In the genomic region with DNA sequence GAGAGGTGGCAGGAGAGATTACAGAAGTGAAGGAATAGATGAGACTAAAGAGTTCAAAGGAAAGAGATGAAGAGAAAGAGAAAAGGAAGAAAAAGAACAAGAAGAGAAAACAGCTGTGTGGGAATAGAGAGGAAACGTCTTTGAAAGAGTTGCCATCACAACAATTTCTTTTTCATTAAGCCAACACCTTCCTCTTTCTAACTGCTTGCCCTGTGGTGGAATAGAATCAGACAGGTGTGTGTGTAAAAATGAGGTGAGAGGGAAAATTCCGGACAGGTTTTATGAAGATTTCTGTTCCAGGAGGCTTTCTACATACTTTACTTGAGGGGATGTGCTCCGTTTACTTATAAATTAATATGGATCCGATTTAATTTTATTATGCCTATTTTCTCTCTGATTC, we compare ENCODE assay signal across 19 cellular contexts. TPM values are rescaled to one million over a fixed set of nuclear protein-coding genes. Genes with fewer than 3 reads are reported as not detected.
DNase-seq lines count a peak whose midpoint lies in the region; ATAC-seq and TF ChIP-seq lines count a peak whose summit lies in the region.
"Had no signal": no experiment of that assay in that cellular context is flagged by ENCODE, and none has a peak within 500 bp of the region (broad histone marks: within the 10 kb centered on the region; RNA-seq: fewer than 3 reads in every experiment).

No MANE protein-coding gene starts in this region.

- H3K79me2 ChIP-seq in OCI-LY3 (ENCODE audit: low read length), result no peaks in the 10 kb centered on the region
- H3K79me2 ChIP-seq: parathyroid adenoma had no signal

- H3K36me3 Mint-ChIP-seq in CD14-positive monocyte (peaks cover 0 to 2% of the 10 kb centered on the region in 2 donors), naive B cell (no peaks in the 10 kb centered on the region)

- H3K4me2 ChIP-seq in OCI-LY3 (ENCODE audit: low read length), result peak overlapping the region; percentile 6

- intact Hi-C loops in CD14-positive monocyte (cut with micrococcal nuclease), result no loop called here

- ATAC-seq in naive B cell (ENCODE audit: low read depth in 2 of 2) (peak; percentile 52 to 59), GM18519 (IDR thresholded peaks at IDR 0.05; ENCODE audit: low FRiP score, unreplicated experiment) (no peak), GM21825 (IDR thresholded peaks at IDR 0.05; ENCODE audit: unreplicated experiment) (no peak)

- H3K4me1 Mint-ChIP-seq in CD14-positive monocyte (peaks cover 72% of the 10 kb centered on the region), naive B cell (peaks cover 46 to 56% (median 49%) of the 10 kb centered on the region in 3 donors)

- peaks cover 27% of the 10 kb centered on the region for H3K4me1 ChIP-seq in OCI-LY3 (ENCODE audit: low read length)
- H3K4me1 ChIP-seq: parathyroid adenoma had no signal

- H3K36me3 ChIP-seq in OCI-LY3 (replicated peaks; ENCODE audit: low read depth, low read length), result peaks cover 3% of the 10 kb centered on the region
- H3K36me3 ChIP-seq: lower lobe of right lung, MG63 had no signal

- no peak overlapping the region for H3K27ac ChIP-seq in OCI-LY3 (ENCODE audit: low read length)
- H3K27ac ChIP-seq: lower lobe of right lung, parathyroid adenoma, SK-N-MC had no signal

- H3K27me3 Mint-ChIP-seq in CD14-positive monocyte (ENCODE audit: low read depth in 3 of 3) (no peaks in the 10 kb centered on the region), naive B cell (no peaks in the 10 kb centered on the region)

- H3K27ac Mint-ChIP-seq in CD14-positive monocyte (peak overlapping the region; percentile 73 to 97 (median 92)), naive B cell (peak overlapping the region; percentile 1 to 89 (median 14))

- H4K20me1 ChIP-seq in OCI-LY3 (ENCODE audit: insufficient read depth, low read length), result no peaks in the 10 kb centered on the region

- H2AFZ ChIP-seq in OCI-LY3 (ENCODE audit: low read depth, low read length), result peak overlapping the region; percentile 79; the same call in 1 of the 2 replicates
- H2AFZ ChIP-seq: parathyroid adenoma had no signal

- DNase-seq in SKM-1 treated with dmso at 0.1 percent for 144 hours (lab: John Stamatoyannopoulos, UW; ENCODE audit: unreplicated experiment), result peak; percentile 36
- no peak for DNase-seq in SKM-1 (lab: John Stamatoyannopoulos, UW; ENCODE audit: unreplicated experiment)
- DNase-seq in CD14-positive monocyte (ENCODE audit: low spot score), result no peak
- no peak for DNase-seq in naive B cell
- no peak for DNase-seq in NCI-H345 (lab: John Stamatoyannopoulos, UW)
- DNase-seq: activated CD4-positive, alpha-beta T cell treated with anti-CD3 and anti-CD28 coated beads for 48 hours; activated T-cell treated with anti-CD3 and anti-CD28 coated beads, Interleukin-2, amount 50 U/mL, for 1 hour; cortex of kidney; lower lobe of right lung; MG63; NCI-H1694; NCI-H774; stimulated activated naive CD4-positive, alpha-beta T cell treated with Interleukin-2 at 50 U/mL for 16 hours; trophoblast cell had no signal

- TF ChIP-seq CTCF in CD14-positive monocyte (IDR thresholded peaks at IDR 0.05), result no peak
- TF ChIP-seq CTCF in OCI-LY3 (IDR thresholded peaks at IDR 0.05; ENCODE audit: low read depth, low read length), result no peak

- H3K4me3 ChIP-seq in OCI-LY3 (ENCODE audit: low read length), result no peak overlapping the region
- H3K4me3 ChIP-seq: lower lobe of right lung, MG63, SK-N-MC had no signal

- H3K9me3 Mint-ChIP-seq in CD14-positive monocyte (peaks cover 0 to 2% (median 0%) of the 10 kb centered on the region in 7 donors), naive B cell (no peaks in the 10 kb centered on the region)

- H3K4me3 Mint-ChIP-seq in CD14-positive monocyte, result peak overlapping the region; percentile 68 to 88
- H3K4me3 Mint-ChIP-seq in naive B cell, result peak overlapping the region; percentile 1 to 90 (median 79)

- H3K27me3 ChIP-seq in OCI-LY3 (ENCODE audit: low read depth, low read length), result no peaks in the 10 kb centered on the region
- H3K27me3 ChIP-seq: MG63 had no signal

- H3K9ac ChIP-seq in OCI-LY3 (ENCODE audit: low read length), result no peak overlapping the region
- H3K9ac ChIP-seq: parathyroid adenoma had no signal

- H3K9me3 ChIP-seq in OCI-LY3 (ENCODE audit: insufficient read depth, low read length), result no peaks in the 10 kb centered on the region
- H3K9me3 ChIP-seq: lower lobe of right lung, MG63 had no signal

RNA-seq across cellular contexts. Expression of gene DTHD1, which starts 28.8 kb away (rescaled TPM):
- polyA plus RNA-seq in CD14-positive monocyte (not detected), naive B cell (ENCODE audit: low read depth in 6 of 6) (not detected)

Comparison
In these comparisons a context has a peak if more than half of its experiments do, and no peak if none do; other contexts are left out.
1. ATAC-seq: peak in naive B cell (2 of 2); none in GM18519 (single experiment) and GM21825 (single experiment).